In genomic region chr14:39033371-39033770, GRCh38 we compare ENCODE assay signal across 18 cellular contexts.
"Had no signal": no experiment of that assay in that cellular context is flagged by ENCODE, and none has a peak within 500 bp of the region (broad histone marks: within the 10 kb centered on the region; RNA-seq: fewer than 3 reads in every experiment).

No MANE protein-coding gene starts in this region.

- FAIRE-seq: urothelium cell line had no signal

- H3K27me3 ChIP-seq: esophagus muscularis mucosa, gastroesophageal sphincter, heart left ventricle, neutrophil, tibial nerve had no signal

- H3K4me1 ChIP-seq: esophagus muscularis mucosa, gastroesophageal sphincter, heart left ventricle, left ventricle myocardium inferior, tibial nerve had no signal

- DNase-seq: activated CD4-positive, alpha-beta memory T cell treated with anti-CD3 and anti-CD28 coated beads for 36 hours; activated CD4-positive, alpha-beta T cell treated with anti-CD3 and anti-CD28 coated beads for 4 hours; activated gamma-delta T cell treated with Interleukin-2 at 50 U/mL for 16 hours; activated T-cell treated with anti-CD3 and anti-CD28 coated beads for 4 hours; amygdala; heart left ventricle; kidney glomerular epithelial cell; left ventricle myocardium inferior; mucosa of descending colon; naive thymus-derived CD8-positive, alpha-beta T cell; T-helper 17 cell; WERI-Rb-1 had no signal

- H3K4me3 ChIP-seq: coronary artery, esophagus muscularis mucosa, gastroesophageal sphincter, heart left ventricle, left ventricle myocardium inferior, mucosa of descending colon, tibial nerve had no signal

- H3K9me3 ChIP-seq: esophagus muscularis mucosa, gastroesophageal sphincter, heart left ventricle, left ventricle myocardium inferior, mucosa of descending colon, neutrophil, tibial nerve had no signal

- ATAC-seq: gastroesophageal sphincter; heart left ventricle; mucosa of descending colon; naive thymus-derived CD8-positive, alpha-beta T cell; T-helper 17 cell had no signal

- H3K27ac ChIP-seq: coronary artery, esophagus muscularis mucosa, gastroesophageal sphincter, heart left ventricle, left ventricle myocardium inferior, neutrophil, tibial nerve, WERI-Rb-1 had no signal
